Comparison of ENCODE assay signal across 1 cellular context in genomic region chr10:96043157-96043894, GRCh38.
TF ChIP-seq lines count a peak whose summit lies in the region.

TSS of gene CCNJ (plus strand) at chr10:96043583. CDS start at chr10:96044394, 811 bp downstream.

TF ChIP-seq in SK-N-SH, 30 proteins besides CTCF, POLR2A, EP300 and RAD21 (continued from another document):
- TF ChIP-seq MAX (IDR thresholded peaks at IDR 0.05; ENCODE audit: low read depth) (peak; percentile 74), PBX3 (IDR thresholded peaks at IDR 0.05) (peak; percentile 17; the same call in 1 of the 2 replicates), CHD2 (IDR thresholded peaks at IDR 0.05; ENCODE audit: low read length, partially characterized antibody) (peak; percentile 99), REST (IDR thresholded peaks at IDR 0.05; ENCODE audit: low read depth, low read length) (0 out of 2 replicates have a peak, but pooled peaks have one; percentile 18), SIN3A (IDR thresholded peaks at IDR 0.05; ENCODE audit: borderline replicate concordance, low read depth, low read length) (0 out of 2 replicates have a peak, but pooled peaks have one; percentile 50), NFIC (IDR thresholded peaks at IDR 0.05; ENCODE audit: borderline replicate concordance) (0 out of 2 replicates have a peak, but pooled peaks have one; percentile 5)
- TF ChIP-seq, protein P1, sequence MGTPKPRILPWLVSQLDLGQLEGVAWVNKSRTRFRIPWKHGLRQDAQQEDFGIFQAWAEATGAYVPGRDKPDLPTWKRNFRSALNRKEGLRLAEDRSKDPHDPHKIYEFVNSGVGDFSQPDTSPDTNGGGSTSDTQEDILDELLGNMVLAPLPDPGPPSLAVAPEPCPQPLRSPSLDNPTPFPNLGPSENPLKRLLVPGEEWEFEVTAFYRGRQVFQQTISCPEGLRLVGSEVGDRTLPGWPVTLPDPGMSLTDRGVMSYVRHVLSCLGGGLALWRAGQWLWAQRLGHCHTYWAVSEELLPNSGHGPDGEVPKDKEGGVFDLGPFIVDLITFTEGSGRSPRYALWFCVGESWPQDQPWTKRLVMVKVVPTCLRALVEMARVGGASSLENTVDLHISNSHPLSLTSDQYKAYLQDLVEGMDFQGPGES (IDR thresholded peaks at IDR 0.05; ENCODE audit: low read depth, low read length), result peak; percentile 49
